In genomic region chr3:186782542-186783069, GRCh38 we compare ENCODE assay signal across 8 cellular contexts. TPM values are rescaled to one million over a fixed set of nuclear protein-coding genes. Genes with fewer than 3 reads are reported as not detected.
DNase-seq lines count a peak whose midpoint lies in the region; ATAC-seq and TF ChIP-seq lines count a peak whose summit lies in the region.

No MANE protein-coding gene starts in this region.

- H3K79me2 ChIP-seq in SU-DHL-6 (ENCODE audit: insufficient read depth, low read length): peaks cover 42% of the 10 kb centered on the region

- H3K4me1 ChIP-seq in ovary (ENCODE audit: insufficient read depth): peaks cover 14% of the 10 kb centered on the region

- H4K20me1 ChIP-seq in SU-DHL-6 (ENCODE audit: low read depth, low read length): peaks cover 32% of the 10 kb centered on the region

- peak overlapping the region; percentile 83 for H3K4me2 ChIP-seq in SU-DHL-6 (ENCODE audit: low read depth, low read length, poor library complexity, severe bottlenecking)

- DNase-seq in NCI-H2107 treated with DMSO at 0.1 percent for 48 hours (lab: John Stamatoyannopoulos, UW; ENCODE audit: unreplicated experiment): peak; percentile 91
- no peak for DNase-seq in NCI-H2107 (lab: John Stamatoyannopoulos, UW)
- no peak for DNase-seq in fibroblast of villous mesenchyme (ENCODE audit: low read depth)
- DNase-seq in ovary: no peak
- DNase-seq in NCI-H187 treated with DMSO at 0.1 percent for 48 hours (lab: John Stamatoyannopoulos, UW): no peak
- DNase-seq in activated CD8-positive, alpha-beta memory T cell treated with anti-CD3 and anti-CD28 coated beads, Interleukin-2, amount 50 U/mL, for 48 hours: no peak

- peak; percentile 11 for ATAC-seq in HG03045 (IDR thresholded peaks at IDR 0.05; ENCODE audit: unreplicated experiment)

- TF ChIP-seq CTCF in SU-DHL-6 (IDR thresholded peaks at IDR 0.05; ENCODE audit: insufficient read depth, low read length, poor library complexity, severe bottlenecking) (no peak), fibroblast of villous mesenchyme (IDR thresholded peaks at IDR 0.05; ENCODE audit: insufficient read depth, low read depth, low read length) (no peak), ovary (IDR thresholded peaks at IDR 0.05) (no peak)

- no peak for TF ChIP-seq EP300 in ovary (IDR thresholded peaks at IDR 0.05)

- intact Hi-C loops in ovary (cut with DNase I): loop anchor here in 2 of 4 donors (5.0 to 10.0 kb wide), 3 partner anchors 40 to 848 kb away; partner anchors contain the start of gene TRA2B (in 2 of the 2)

- peak overlapping the region; percentile 91 for H2AFZ ChIP-seq in SU-DHL-6 (ENCODE audit: low read depth, low read length, severe bottlenecking)

- H3K4me3 ChIP-seq in SU-DHL-6 (ENCODE audit: insufficient read depth, low read length, poor library complexity, severe bottlenecking): peak overlapping the region; percentile 100
- peak overlapping the region; percentile 100 for H3K4me3 ChIP-seq in fibroblast of villous mesenchyme (ENCODE audit: low read depth, low read length)
- peak overlapping the region; percentile 97 for H3K4me3 ChIP-seq in ovary

- H3K27ac ChIP-seq in SU-DHL-6 (ENCODE audit: low read depth, low read length) (peak overlapping the region; percentile 98), ovary (peak overlapping the region; percentile 91 to 97)

- H3K9me2 ChIP-seq in SU-DHL-6 (replicated peaks; ENCODE audit: insufficient read depth, low read length): no peaks in the 10 kb centered on the region

- no peaks in the 10 kb centered on the region for H3K27me3 ChIP-seq in SU-DHL-6 (ENCODE audit: low read length)
- H3K27me3 ChIP-seq in ovary: no peaks in the 10 kb centered on the region

- no peak for TF ChIP-seq POLR2A in ovary (IDR thresholded peaks at IDR 0.05)

- peaks cover 59% of the 10 kb centered on the region for H3F3A ChIP-seq in SU-DHL-6 (ENCODE audit: insufficient read depth)

- H3K9me3 ChIP-seq in SU-DHL-6 (ENCODE audit: insufficient read depth, low read length): no peaks in the 10 kb centered on the region
- no peaks in the 10 kb centered on the region for H3K9me3 ChIP-seq in ovary

- H3K36me3 ChIP-seq in SU-DHL-6 (ENCODE audit: low read length) (peaks cover 41% of the 10 kb centered on the region), ovary (no peaks in the 10 kb centered on the region)

- H3K9ac ChIP-seq in SU-DHL-6 (ENCODE audit: low read length): peak overlapping the region; percentile 100

- WGBS in ovary, 3 donors: 1 to 3% (median 3%) methylated on average over 22 of the region's 22 CpGs

RNA-seq across cellular contexts. Expression of gene EIF4A2, which starts 0.8 kb away (rescaled TPM):
- 319 and 691 TPM in 2 replicates for total RNA-seq in fibroblast of villous mesenchyme
- 100 to 1,000 TPM; 347 to 961 (median 629) TPM for total RNA-seq in ovary
- 100 to 1,000 TPM; 774 to 842 TPM for polyA plus RNA-seq in ovary

RNA-seq across cellular contexts. Expression of gene RFC4, which starts 23.7 kb away (rescaled TPM):
- total RNA-seq in fibroblast of villous mesenchyme (19.3 and 25.5 TPM in 2 replicates), ovary (10 to 100 TPM; 11.9 to 17.8 (median 13.8) TPM)
- 10 to 100 TPM; 12.3 to 18.6 TPM for polyA plus RNA-seq in ovary

RNA-seq across cellular contexts. Expression of gene ADIPOQ, which starts 59.9 kb away (rescaled TPM):
- total RNA-seq in fibroblast of villous mesenchyme (not detected in 2 replicates), ovary (1 to 10 TPM in 1 of 7 donors, not detected in 6; 1.1 TPM)
- polyA plus RNA-seq in ovary: 1 to 10 TPM in 1 of 2 donors, not detected in 1; 6.0 TPM
